Comparison of ENCODE assay signal across 9 cellular contexts in genomic region chr3:159882784-159883779, GRCh38. TPM values are rescaled to one million over a fixed set of nuclear protein-coding genes. Genes with fewer than 3 reads are reported as not detected.
A peak's percentile ranks its signal among the peaks of the same experiment; 100 is the strongest.
DNase-seq lines count a peak whose midpoint lies in the region; ATAC-seq, FAIRE-seq and TF ChIP-seq lines count a peak whose summit lies in the region.
"Had no signal": no experiment of that assay in that cellular context is flagged by ENCODE, and none has a peak within 500 bp of the region (broad histone marks: within the 10 kb centered on the region; RNA-seq: fewer than 3 reads in every experiment).

No MANE protein-coding gene starts in this region.

- no peak for TF ChIP-seq CTCF in HEK293 (tag by site-specific recombination; IDR thresholded peaks at IDR 0.05)
- TF ChIP-seq CTCF in smooth muscle cell (IDR thresholded peaks at IDR 0.05; ENCODE audit: borderline replicate concordance, insufficient read depth, poor library complexity, severe bottlenecking) = no peak

- H3K9ac ChIP-seq in smooth muscle cell (ENCODE audit: low read depth) = no peak overlapping the region

- peaks cover 11% of the 10 kb centered on the region for H3K4me1 ChIP-seq in HEK293 (ENCODE audit: control insufficient read depth, insufficient read depth, low read length)
- H3K4me1 ChIP-seq in smooth muscle cell (ENCODE audit: low read depth) = peaks cover 19% of the 10 kb centered on the region
- H3K4me1 ChIP-seq in small intestine (ENCODE audit: control insufficient read depth in 2 of 2, insufficient read depth in 1 of 2, low read depth in 1 of 2, low read length in 1 of 2) = no peaks in the 10 kb centered on the region

- DNase-seq in RCC 7860 (ENCODE audit: low spot score) = peak; percentile 39
- peak; percentile 82 for DNase-seq in glomerular visceral epithelial cell (ENCODE audit: extremely low spot score)
- DNase-seq in smooth muscle cell (lab: John Stamatoyannopoulos, UW; ENCODE audit: unreplicated experiment) = no peak
- no peak for DNase-seq in COLO668 (lab: John Stamatoyannopoulos, UW; ENCODE audit: unreplicated experiment)
- DNase-seq in small intestine = no peak
- DNase-seq: activated naive CD8-positive, alpha-beta T cell treated with anti-CD3 and anti-CD28 coated beads, Interleukin-2, amount 10 ng/mL, durations not matched to agents 7 days and 5 days had no signal

- FAIRE-seq in RCC 7860 (lab: Jason Lieb, UNC) = no peak
- FAIRE-seq in small intestine (lab: Jason Lieb, UNC) = no peak

- H4K20me1 ChIP-seq in smooth muscle cell (ENCODE audit: low read depth) = peaks cover 14% of the 10 kb centered on the region

- H3K27ac ChIP-seq in HEK293 (ENCODE audit: extremely low read depth, low read depth, low read length) (peak overlapping the region; percentile 62), smooth muscle cell (ENCODE audit: low read depth) (peak overlapping the region; percentile 36), small intestine (ENCODE audit: low read depth in 1 of 2, low read length in 1 of 2) (no peak overlapping the region)

- H2AFZ ChIP-seq in smooth muscle cell (ENCODE audit: low read depth) = no peak overlapping the region

- WGBS in smooth muscle cell (ENCODE audit: low lambda C conversion rate) = 52% methylated on average over 12 of the region's 12 CpGs
- 62 to 71% (median 65%) methylated on average over 12 of the region's 12 CpGs for WGBS in small intestine, 3 donors

- POLR2A ChIA-PET in HEK293 (lab: Yijun Ruan, JAX) = interaction anchor here (0.9 kb wide), 1 partner anchor 30 kb away, joined by 4 read pairs; no protein-coding TSS in a partner anchor

- H3K36me3 ChIP-seq in HEK293 (ENCODE audit: control insufficient read depth in 2 of 2, insufficient read depth in 1 of 2, low read length in 2 of 2) = peaks cover 0 to 6% of the 10 kb centered on the region in 2 experiments; a peak in 1 of 3 replicates
- H3K36me3 ChIP-seq in smooth muscle cell (ENCODE audit: low read depth) = no peaks in the 10 kb centered on the region
- H3K36me3 ChIP-seq in small intestine (ENCODE audit: control insufficient read depth in 2 of 2, insufficient read depth in 2 of 2, low read length in 2 of 2) = no peaks in the 10 kb centered on the region

- H3K27me3 ChIP-seq in smooth muscle cell (ENCODE audit: low read depth) (no peaks in the 10 kb centered on the region), small intestine (ENCODE audit: control insufficient read depth in 2 of 2, insufficient read depth in 2 of 2, low read length in 2 of 2) (no peaks in the 10 kb centered on the region)

- H3K79me2 ChIP-seq in smooth muscle cell (ENCODE audit: low read depth) = no peaks in the 10 kb centered on the region

- ATAC-seq in GM19395 (IDR thresholded peaks at IDR 0.05; ENCODE audit: unreplicated experiment) = no peak
- no peak for ATAC-seq in HG03571 (IDR thresholded peaks at IDR 0.05; ENCODE audit: unreplicated experiment)

- peak overlapping the region; percentile 34 for H3K4me2 ChIP-seq in smooth muscle cell

- no peak overlapping the region for H3K4me3 ChIP-seq in HEK293 (ENCODE audit: low read depth, low read length)
- no peak overlapping the region for H3K4me3 ChIP-seq in smooth muscle cell
- H3K4me3 ChIP-seq in small intestine (ENCODE audit: low read depth in 1 of 2, low read length in 2 of 2) = no peak overlapping the region

- CTCF ChIA-PET in HEK293 (lab: Yijun Ruan, JAX) = interaction anchor here (0.7 to 7.7 kb wide), 8 partner anchors 14 to 647 kb away, joined by 3 to 108 read pairs (median 8); partner anchors contain the start of gene IL12A

- H3F3A ChIP-seq in smooth muscle cell (ENCODE audit: low read depth) = peaks cover 4% of the 10 kb centered on the region

- H3K9me3 ChIP-seq in HEK293 (ENCODE audit: control insufficient read depth, insufficient read depth, low read depth, low read length) = no peaks in the 10 kb centered on the region
- no peaks in the 10 kb centered on the region for H3K9me3 ChIP-seq in smooth muscle cell (replicated peaks; ENCODE audit: low read depth)
- H3K9me3 ChIP-seq in small intestine (ENCODE audit: control insufficient read depth, low read depth) = no peaks in the 10 kb centered on the region

TF ChIP-seq in HEK293, 187 proteins besides CTCF, POLR2A, EP300 and RAD21 (continues in another document):
- TF ChIP-seq FEZF1 (tag by site-specific recombination; IDR thresholded peaks at IDR 0.05) (peak; percentile 37), ZEB2 (tag by site-specific recombination; IDR thresholded peaks at IDR 0.05) (0 out of 2 replicates have a peak, but pooled peaks have one; percentile 22), GFI1B (tag by site-specific recombination; IDR thresholded peaks at IDR 0.05) (peak; percentile 49; the same call in 1 of the 2 replicates), ZNF677 (tag by site-specific recombination; IDR thresholded peaks at IDR 0.05) (0 out of 2 replicates have a peak, but pooled peaks have one; percentile 7), ZNF704 (tag by site-specific recombination; IDR thresholded peaks at IDR 0.05) (no peak), ZNF670 (tag by site-specific recombination; IDR thresholded peaks at IDR 0.05; ENCODE audit: low read depth) (no peak), ZXDB (tag by site-specific recombination; IDR thresholded peaks at IDR 0.05) (peak; percentile 41; the same call in 1 of the 2 replicates), ZNF76 (tag by site-specific recombination; IDR thresholded peaks at IDR 0.05; ENCODE audit: borderline replicate concordance, low read depth) (0 out of 2 replicates have a peak, but pooled peaks have one; percentile 6), ZNF24 (tag by site-specific recombination; IDR thresholded peaks at IDR 0.05) (peak; percentile 58; the same call in 1 of the 2 replicates), MZF1 (tag by site-specific recombination; IDR thresholded peaks at IDR 0.05; ENCODE audit: borderline replicate concordance) (peak; percentile 97), OSR2 (tag by site-specific recombination; IDR thresholded peaks at IDR 0.05) (peak; percentile 67), ZNF660 (tag by site-specific recombination; IDR thresholded peaks at IDR 0.05) (peak; percentile 29; the same call in 1 of the 2 replicates), GLIS2 (tag by site-specific recombination; IDR thresholded peaks at IDR 0.05) (peak; percentile 38; the same call in 1 of the 2 replicates)
- TF ChIP-seq, protein P1, sequence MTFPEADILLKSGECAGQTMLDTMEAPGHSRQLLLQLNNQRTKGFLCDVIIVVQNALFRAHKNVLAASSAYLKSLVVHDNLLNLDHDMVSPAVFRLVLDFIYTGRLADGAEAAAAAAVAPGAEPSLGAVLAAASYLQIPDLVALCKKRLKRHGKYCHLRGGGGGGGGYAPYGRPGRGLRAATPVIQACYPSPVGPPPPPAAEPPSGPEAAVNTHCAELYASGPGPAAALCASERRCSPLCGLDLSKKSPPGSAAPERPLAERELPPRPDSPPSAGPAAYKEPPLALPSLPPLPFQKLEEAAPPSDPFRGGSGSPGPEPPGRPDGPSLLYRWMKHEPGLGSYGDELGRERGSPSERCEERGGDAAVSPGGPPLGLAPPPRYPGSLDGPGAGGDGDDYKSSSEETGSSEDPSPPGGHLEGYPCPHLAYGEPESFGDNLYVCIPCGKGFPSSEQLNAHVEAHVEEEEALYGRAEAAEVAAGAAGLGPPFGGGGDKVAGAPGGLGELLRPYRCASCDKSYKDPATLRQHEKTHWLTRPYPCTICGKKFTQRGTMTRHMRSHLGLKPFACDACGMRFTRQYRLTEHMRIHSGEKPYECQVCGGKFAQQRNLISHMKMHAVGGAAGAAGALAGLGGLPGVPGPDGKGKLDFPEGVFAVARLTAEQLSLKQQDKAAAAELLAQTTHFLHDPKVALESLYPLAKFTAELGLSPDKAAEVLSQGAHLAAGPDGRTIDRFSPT (tag by site-specific recombination; IDR thresholded peaks at IDR 0.05) = peak; percentile 70; the same call in 1 of the 2 replicates
- TF ChIP-seq, protein P2, sequence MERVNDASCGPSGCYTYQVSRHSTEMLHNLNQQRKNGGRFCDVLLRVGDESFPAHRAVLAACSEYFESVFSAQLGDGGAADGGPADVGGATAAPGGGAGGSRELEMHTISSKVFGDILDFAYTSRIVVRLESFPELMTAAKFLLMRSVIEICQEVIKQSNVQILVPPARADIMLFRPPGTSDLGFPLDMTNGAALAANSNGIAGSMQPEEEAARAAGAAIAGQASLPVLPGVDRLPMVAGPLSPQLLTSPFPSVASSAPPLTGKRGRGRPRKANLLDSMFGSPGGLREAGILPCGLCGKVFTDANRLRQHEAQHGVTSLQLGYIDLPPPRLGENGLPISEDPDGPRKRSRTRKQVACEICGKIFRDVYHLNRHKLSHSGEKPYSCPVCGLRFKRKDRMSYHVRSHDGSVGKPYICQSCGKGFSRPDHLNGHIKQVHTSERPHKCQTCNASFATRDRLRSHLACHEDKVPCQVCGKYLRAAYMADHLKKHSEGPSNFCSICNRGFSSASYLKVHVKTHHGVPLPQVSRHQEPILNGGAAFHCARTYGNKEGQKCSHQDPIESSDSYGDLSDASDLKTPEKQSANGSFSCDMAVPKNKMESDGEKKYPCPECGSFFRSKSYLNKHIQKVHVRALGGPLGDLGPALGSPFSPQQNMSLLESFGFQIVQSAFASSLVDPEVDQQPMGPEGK (tag by site-specific recombination; IDR thresholded peaks at IDR 0.05) = peak; percentile 27; the same call in 1 of the 2 replicates
- TF ChIP-seq, protein P3, sequence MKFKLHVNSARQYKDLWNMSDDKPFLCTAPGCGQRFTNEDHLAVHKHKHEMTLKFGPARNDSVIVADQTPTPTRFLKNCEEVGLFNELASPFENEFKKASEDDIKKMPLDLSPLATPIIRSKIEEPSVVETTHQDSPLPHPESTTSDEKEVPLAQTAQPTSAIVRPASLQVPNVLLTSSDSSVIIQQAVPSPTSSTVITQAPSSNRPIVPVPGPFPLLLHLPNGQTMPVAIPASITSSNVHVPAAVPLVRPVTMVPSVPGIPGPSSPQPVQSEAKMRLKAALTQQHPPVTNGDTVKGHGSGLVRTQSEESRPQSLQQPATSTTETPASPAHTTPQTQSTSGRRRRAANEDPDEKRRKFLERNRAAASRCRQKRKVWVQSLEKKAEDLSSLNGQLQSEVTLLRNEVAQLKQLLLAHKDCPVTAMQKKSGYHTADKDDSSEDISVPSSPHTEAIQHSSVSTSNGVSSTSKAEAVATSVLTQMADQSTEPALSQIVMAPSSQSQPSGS (tag by site-specific recombination; IDR thresholded peaks at IDR 0.05; ENCODE audit: low read depth) = peak; percentile 41

RNA-seq across cellular contexts. Expression of gene SCHIP1, which starts 43.4 kb away (rescaled TPM):
- 2.4 and 12.4 TPM in 2 replicates for total RNA-seq in smooth muscle cell
- 3.5 and 5.1 TPM in 2 replicates for polyA plus RNA-seq in smooth muscle cell
- polyA plus RNA-seq in small intestine = 1 to 10 TPM in 1 of 3 donors, under 1 TPM in 1, not detected in 1; 0.54 to 3.5 TPM
- total RNA-seq: activated naive CD8-positive, alpha-beta T cell treated with anti-CD3 and anti-CD28 coated beads, Interleukin-2, amount 10 ng/mL, durations not matched to agents 7 days and 5 days had no signal

Comparison
In these comparisons a context has a peak if more than half of its experiments do, and no peak if none do; other contexts are left out.
1. H3K27ac ChIP-seq: peak in HEK293 (single experiment) and smooth muscle cell (single experiment); none in small intestine (0 of 2).
2. DNase-seq: peak in RCC 7860 (single experiment) and glomerular visceral epithelial cell (single experiment); none in smooth muscle cell (single experiment), COLO668 (single experiment) and small intestine (single experiment).